14 cellular contexts compared by ENCODE assay signal in genomic region chr1:56414728-56415224, GRCh38.
DNase-seq lines count a peak whose midpoint lies in the region; TF ChIP-seq lines count a peak whose summit lies in the region.
"Had no signal": no experiment of that assay in that cellular context is flagged by ENCODE, and none has a peak within 500 bp of the region (broad histone marks: within the 10 kb centered on the region; RNA-seq: fewer than 3 reads in every experiment).

No MANE protein-coding gene starts in this region.

- no peak for TF ChIP-seq EP300 in esophagus muscularis mucosa (IDR thresholded peaks at IDR 0.05)

- TF ChIP-seq CTCF in parathyroid adenoma (IDR thresholded peaks at IDR 0.05), result no peak
- no peak for TF ChIP-seq CTCF in esophagus muscularis mucosa (IDR thresholded peaks at IDR 0.05)

- H2AFZ ChIP-seq in parathyroid adenoma, result peak overlapping the region; percentile 50

- H3K9ac ChIP-seq in parathyroid adenoma, result no peak overlapping the region

- H3K4me3 ChIP-seq in SJCRH30 (no peak overlapping the region), parathyroid adenoma (ENCODE audit: low read depth, low read length) (no peak overlapping the region), esophagus muscularis mucosa (no peak overlapping the region)
- H3K4me3 ChIP-seq: gastrocnemius medialis, thoracic aorta had no signal

- H3K9me3 ChIP-seq in SJCRH30 (replicated peaks), result no peaks in the 10 kb centered on the region
- H3K9me3 ChIP-seq in parathyroid adenoma (ENCODE audit: control insufficient read depth, low read length), result no peaks in the 10 kb centered on the region
- H3K9me3 ChIP-seq in esophagus muscularis mucosa, result no peaks in the 10 kb centered on the region
- H3K9me3 ChIP-seq: gastrocnemius medialis, thoracic aorta had no signal

- no peak for TF ChIP-seq POLR2A in esophagus muscularis mucosa (IDR thresholded peaks at IDR 0.05; ENCODE audit: low read depth)

- DNase-seq in HT1080 (ENCODE audit: low read depth) (peak; percentile 38), NCI-H2081 treated with DMSO at 0.1 percent for 48 hours (lab: John Stamatoyannopoulos, UW) (peak; percentile 19), SJCRH30 (peak; percentile 30 to 43), ACHN (no peak), DMS114 treated with DMSO at 0.1 percent for 48 hours (lab: John Stamatoyannopoulos, UW; ENCODE audit: unreplicated experiment) (no peak), esophagus muscularis mucosa (ENCODE audit: extremely low spot score) (no peak)
- DNase-seq in activated effector memory CD4-positive, alpha-beta T cell treated with anti-CD3 and anti-CD28 coated beads, Interleukin-2, amount 50 U/mL, for 16 hours, result no peak
- DNase-seq: activated CD4-positive, alpha-beta T cell treated with anti-CD3 and anti-CD28 coated beads for 36 hours; gastrocnemius medialis; KBM-7; natural killer cell; NCI-H524 treated with DMSO at 0.1 percent for 48 hours had no signal

- WGBS in esophagus muscularis mucosa, result 85% methylated on average over 9 of the region's 9 CpGs

- intact Hi-C loops in esophagus muscularis mucosa (cut with DNase I), result no loop called here

- no peaks in the 10 kb centered on the region for H3K79me2 ChIP-seq in parathyroid adenoma

- H3K4me2 ChIP-seq in parathyroid adenoma (ENCODE audit: low read length), result no peak overlapping the region

- H3K36me3 ChIP-seq in SJCRH30 (no peaks in the 10 kb centered on the region), parathyroid adenoma (ENCODE audit: control insufficient read depth, insufficient read depth, low read length) (no peaks in the 10 kb centered on the region), esophagus muscularis mucosa (no peaks in the 10 kb centered on the region)
- H3K36me3 ChIP-seq: gastrocnemius medialis, thoracic aorta had no signal

- in situ Hi-C loops in ACHN (cut with HindIII; ENCODE audit: low pct_ligation_motif_present, low pct_unique_long_range_greater_than_20kb, low sequenced_read_pairs), result no loop called here

- no peak overlapping the region for H3K27ac ChIP-seq in SJCRH30
- H3K27ac ChIP-seq in parathyroid adenoma, result no peak overlapping the region
- no peak overlapping the region for H3K27ac ChIP-seq in esophagus muscularis mucosa (replicated peaks in 1 of 4)
- H3K27ac ChIP-seq: gastrocnemius medialis, thoracic aorta had no signal

- H3K27me3 ChIP-seq in SJCRH30 (0 out of 2 replicates have a peak, but pooled peaks cover 3% of the 10 kb centered on the region), parathyroid adenoma (ENCODE audit: control insufficient read depth, insufficient read depth, low read length) (no peaks in the 10 kb centered on the region), esophagus muscularis mucosa (no peaks in the 10 kb centered on the region)
- H3K27me3 ChIP-seq: gastrocnemius medialis had no signal

- no peaks in the 10 kb centered on the region for H3K4me1 ChIP-seq in SJCRH30
- peaks cover 4% of the 10 kb centered on the region for H3K4me1 ChIP-seq in parathyroid adenoma
- peaks cover 0 to 17% (median 8%) of the 10 kb centered on the region in 4 donors for H3K4me1 ChIP-seq in esophagus muscularis mucosa
- H3K4me1 ChIP-seq: gastrocnemius medialis had no signal

Comparison
In these comparisons a context has a peak if more than half of its experiments do, and no peak if none do; other contexts are left out.
1. DNase-seq: peak in HT1080 (single experiment), NCI-H2081 treated with DMSO at 0.1 percent for 48 hours (single experiment) and SJCRH30 (2 of 2); none in ACHN (single experiment), DMS114 treated with DMSO at 0.1 percent for 48 hours (single experiment), activated effector memory CD4-positive, alpha-beta T cell treated with anti-CD3 and anti-CD28 coated beads, Interleukin-2, amount 50 U/mL, for 16 hours (single experiment) and esophagus muscularis mucosa (single experiment).